8 cellular contexts compared by ENCODE assay signal in genomic region chr17:45490615-45491433, GRCh38. TPM values are rescaled to one million over a fixed set of nuclear protein-coding genes. Genes with fewer than 3 reads are reported as not detected.
DNase-seq lines count a peak whose midpoint lies in the region; ATAC-seq and FAIRE-seq lines count a peak whose summit lies in the region.
"Not testable (repeated sequence)": the region's sequence is repeated elsewhere in the genome, so short reads cannot be mapped to it uniquely, and the experiment has no call there.

TSS of gene PLEKHM1 (minus strand) at chr17:45490721. CDS start at chr17:45482484, 8,237 bp downstream.

- DNase-seq in DMS53 treated with DMSO at 0.1 percent for 48 hours (lab: John Stamatoyannopoulos, UW; ENCODE audit: unreplicated experiment) (peak; percentile 68), KBM-7 (peak; percentile 86), RCC 7860 (ENCODE audit: low spot score) (peak; percentile 44)
- DNase-seq in activated T-cell treated with anti-CD3 and anti-CD28 coated beads, Interleukin-2, amount 50 U/mL, for 48 hours = peak; percentile 86 to 91
- DNase-seq in stimulated activated CD8-positive, alpha-beta memory T cell treated with anti-CD3 and anti-CD28 coated beads, Interleukin-4, amount 100 ng/mL, for 4 hours (ENCODE audit: low read depth in 2 of 2, low spot score in 1 of 2) = peak; percentile 64 to 71

- not testable (repeated sequence) for H3K4me1 ChIP-seq in mucosa of stomach (ENCODE audit: control insufficient read depth, insufficient read depth, low read length)

- ATAC-seq in GM21723 (IDR thresholded peaks at IDR 0.05; ENCODE audit: unreplicated experiment) (peak; percentile 96), esophagus mucosa (peak; percentile 85)

- peak within 1 kb of the TSS; percentile 28 for H3K4me3 ChIP-seq in mucosa of stomach (ENCODE audit: low read length)

- H3K9ac ChIP-seq in mucosa of stomach (ENCODE audit: low read length) = peak within 1 kb of the TSS; percentile 74

- in situ Hi-C loops in KBM-7 (cut with MboI; ENCODE audit: low pct_unique_long_range_greater_than_20kb, low sequenced_read_pairs) = not testable (repeated sequence)

- not testable (repeated sequence) for H3K9me3 ChIP-seq in mucosa of stomach (ENCODE audit: control insufficient read depth, low read length)

- not testable (repeated sequence) for H3K27me3 ChIP-seq in mucosa of stomach (ENCODE audit: control insufficient read depth, insufficient read depth, low read length)

- not testable (repeated sequence) for FAIRE-seq in RCC 7860 (lab: Jason Lieb, UNC)

- H3K36me3 ChIP-seq in mucosa of stomach (ENCODE audit: control insufficient read depth, insufficient read depth, low read length) = not testable (repeated sequence)

RNA-seq across cellular contexts. Expression of gene PLEKHM1, which starts in this region (rescaled TPM):
- total RNA-seq in esophagus mucosa = 112 TPM

Comparison
In these comparisons a context has a peak if more than half of its experiments do, and no peak if none do; other contexts are left out.
1. Peak in every context shown above with its lines: DNase-seq, ATAC-seq and H3K4me3 ChIP-seq.